In the genomic region with DNA sequence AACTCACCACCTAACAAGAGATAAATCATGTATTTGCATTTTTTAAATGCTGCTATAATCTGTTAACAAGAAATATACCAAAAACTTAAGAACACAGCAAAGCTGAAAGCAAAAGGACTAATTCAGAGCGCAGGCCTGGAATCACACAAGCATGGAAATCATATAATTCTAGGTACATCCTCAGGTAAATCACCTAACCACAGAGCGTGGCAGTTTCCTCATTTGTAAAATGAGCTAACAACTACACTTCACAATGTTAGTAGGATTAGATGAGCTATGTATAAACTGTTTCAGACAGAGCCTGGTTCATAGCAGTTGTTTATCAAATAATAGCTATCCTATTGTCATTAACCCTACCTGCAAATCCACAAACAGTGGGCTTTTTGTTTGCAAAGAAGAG, we compare ENCODE assay signal across 22 cellular contexts.
"Had no signal": no experiment of that assay in that cellular context is flagged by ENCODE, and none has a peak within 500 bp of the region (broad histone marks: within the 10 kb centered on the region; RNA-seq: fewer than 3 reads in every experiment).

No MANE protein-coding gene starts in this region.

- H3K36me3 Mint-ChIP-seq: activated CD8-positive, alpha-beta memory T cell treated with anti-CD3 and anti-CD28 coated beads, Interleukin-2, amount 10 ng/mL, durations not matched to agents 7 days and 5 days; activated naive CD4-positive, alpha-beta T cell treated with anti-CD3 and anti-CD28 coated beads, Interleukin-2, amount 50 U/mL, for 24 hours; natural killer cell treated with Interleukin-12 subunit alpha and Interleukin-12 subunit beta and Interleukin-15 and Interleukin-18, amount 100 ng/mL, for 72 hours had no signal

- H3K9me3 Mint-ChIP-seq: activated CD4-positive, alpha-beta T cell treated with anti-CD3 and anti-CD28 coated beads, Interleukin-2, amount 10 ng/mL, durations not matched to agents 7 days and 5 days; activated CD8-positive, alpha-beta T cell treated with anti-CD3 and anti-CD28 coated beads for 36 hours; activated naive CD4-positive, alpha-beta T cell treated with anti-CD3 and anti-CD28 coated beads, Interleukin-2, amount 50 U/mL, for 24 hours; activated T-helper 1 cell treated with anti-CD3 and anti-CD28 coated beads, Interleukin-12 subunit alpha, Interleukin-12 subunit beta, Interleukin-2, Interleukin-4 antibody, amounts not matched to agents 30 ng/mL and 10 ng/mL and 1 ng/mL, durations not matched to agents 14 hours and 24 hours and 36 hours; natural killer cell treated with Interleukin-12 subunit alpha and Interleukin-12 subunit beta and Interleukin-15 and Interleukin-18, amount 100 ng/mL, for 72 hours; stimulated activated naive CD8-positive, alpha-beta T cell treated with anti-CD3 and anti-CD28 coated beads, Interleukin-15, Interleukin-2, amounts not matched to agents 100 ng/mL and 50 ng/mL, for 24 hours had no signal

- H3K4me1 Mint-ChIP-seq: activated CD4-positive, alpha-beta T cell treated with anti-CD3 and anti-CD28 coated beads, Interleukin-2, amount 10 ng/mL, durations not matched to agents 7 days and 5 days; activated CD8-positive, alpha-beta memory T cell treated with anti-CD3 and anti-CD28 coated beads, Interleukin-2, amount 10 ng/mL, durations not matched to agents 7 days and 5 days; activated naive CD4-positive, alpha-beta T cell treated with anti-CD3 and anti-CD28 coated beads, Interleukin-2, amount 50 U/mL, for 24 hours had no signal

- ATAC-seq: activated CD8-positive, alpha-beta memory T cell treated with anti-CD3 and anti-CD28 coated beads, Interleukin-2, amount 10 ng/mL, durations not matched to agents 7 days and 5 days; activated CD8-positive, alpha-beta T cell treated with anti-CD3 and anti-CD28 coated beads for 36 hours; esophagus mucosa; left lung; natural killer cell treated with Interleukin-12 subunit alpha and Interleukin-12 subunit beta and Interleukin-15 and Interleukin-18, amount 100 ng/mL, for 72 hours had no signal

- DNase-seq: activated CD4-positive, alpha-beta T cell treated with anti-CD3 and anti-CD28 coated beads, Interleukin-2, amount 10 ng/mL, durations not matched to agents 7 days and 5 days; activated CD4-positive, CD25-positive, alpha-beta regulatory T cell treated with anti-CD3 and anti-CD28 coated beads, Interleukin-2, amount 50 U/mL, for 72 hours; activated CD8-positive, alpha-beta memory T cell treated with anti-CD3 and anti-CD28 coated beads, Interleukin-2, amount 10 ng/mL, durations not matched to agents 7 days and 5 days; activated CD8-positive, alpha-beta T cell treated with anti-CD3 and anti-CD28 coated beads for 36 hours; activated gamma-delta T cell; activated T-cell treated with anti-CD3 and anti-CD28 coated beads for 4 hours; adrenal gland; brain microvascular endothelial cell; central memory CD4-positive, alpha-beta T cell; dermis blood vessel endothelial cell; effector memory CD4-positive, alpha-beta T cell; foreskin melanocyte; glutamatergic neuron; kidney glomerular epithelial cell; left lung; stimulated activated CD4-positive, alpha-beta T cell treated with anti-CD3 and anti-CD28 coated beads, Interleukin-2, amount 100 ng/mL, for 48 hours; stimulated activated CD8-positive, alpha-beta memory T cell treated with anti-CD3 and anti-CD28 coated beads, Interleukin-4, amount 100 ng/mL, for 48 hours had no signal

- H3K4me3 Mint-ChIP-seq: activated CD4-positive, alpha-beta T cell treated with anti-CD3 and anti-CD28 coated beads, Interleukin-2, amount 10 ng/mL, durations not matched to agents 7 days and 5 days; activated CD8-positive, alpha-beta memory T cell treated with anti-CD3 and anti-CD28 coated beads, Interleukin-2, amount 10 ng/mL, durations not matched to agents 7 days and 5 days; activated CD8-positive, alpha-beta T cell treated with anti-CD3 and anti-CD28 coated beads for 36 hours; activated naive CD4-positive, alpha-beta T cell treated with anti-CD3 and anti-CD28 coated beads, Interleukin-2, amount 50 U/mL, for 24 hours; activated T-helper 1 cell treated with anti-CD3 and anti-CD28 coated beads, Interleukin-12 subunit alpha, Interleukin-12 subunit beta, Interleukin-2, Interleukin-4 antibody, amounts not matched to agents 30 ng/mL and 10 ng/mL and 1 ng/mL, durations not matched to agents 14 hours and 24 hours and 36 hours; natural killer cell treated with Interleukin-12 subunit alpha and Interleukin-12 subunit beta and Interleukin-15 and Interleukin-18, amount 100 ng/mL, for 72 hours; stimulated activated naive CD8-positive, alpha-beta T cell treated with anti-CD3 and anti-CD28 coated beads, Interleukin-15, Interleukin-2, amounts not matched to agents 100 ng/mL and 50 ng/mL, for 24 hours had no signal

- H3K27ac Mint-ChIP-seq: activated CD4-positive, alpha-beta T cell treated with anti-CD3 and anti-CD28 coated beads, Interleukin-2, amount 10 ng/mL, durations not matched to agents 7 days and 5 days; activated CD8-positive, alpha-beta memory T cell treated with anti-CD3 and anti-CD28 coated beads, Interleukin-2, amount 10 ng/mL, durations not matched to agents 7 days and 5 days; activated CD8-positive, alpha-beta T cell treated with anti-CD3 and anti-CD28 coated beads for 36 hours; activated naive CD4-positive, alpha-beta T cell treated with anti-CD3 and anti-CD28 coated beads, Interleukin-2, amount 50 U/mL, for 24 hours; activated T-helper 1 cell treated with anti-CD3 and anti-CD28 coated beads, Interleukin-12 subunit alpha, Interleukin-12 subunit beta, Interleukin-2, Interleukin-4 antibody, amounts not matched to agents 30 ng/mL and 10 ng/mL and 1 ng/mL, durations not matched to agents 14 hours and 24 hours and 36 hours; natural killer cell treated with Interleukin-12 subunit alpha and Interleukin-12 subunit beta and Interleukin-15 and Interleukin-18, amount 100 ng/mL, for 72 hours; stimulated activated naive CD8-positive, alpha-beta T cell treated with anti-CD3 and anti-CD28 coated beads, Interleukin-15, Interleukin-2, amounts not matched to agents 100 ng/mL and 50 ng/mL, for 24 hours had no signal
